In the genomic region with DNA sequence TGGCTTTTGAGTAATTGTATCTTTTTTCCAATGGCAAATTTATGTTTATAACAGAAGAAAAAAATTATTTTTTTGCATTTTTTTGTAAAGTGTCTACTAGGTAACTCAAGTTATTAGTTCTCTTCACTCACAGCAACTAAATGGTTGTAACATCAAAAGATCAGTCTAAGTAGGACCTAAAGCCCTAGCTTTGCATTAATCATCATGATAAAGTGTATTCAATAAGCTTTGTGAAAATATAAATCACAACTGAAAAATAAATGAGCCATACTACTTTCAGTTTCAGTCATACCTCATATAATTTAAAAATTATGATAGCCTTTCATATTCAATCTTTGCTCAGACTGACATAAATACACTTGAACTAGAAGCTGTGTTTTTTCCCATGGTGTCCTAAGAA, we compare ENCODE assay signal across 27 cellular contexts.
"Had no signal": no experiment of that assay in that cellular context is flagged by ENCODE, and none has a peak within 500 bp of the region (broad histone marks: within the 10 kb centered on the region; RNA-seq: fewer than 3 reads in every experiment).

No MANE protein-coding gene starts in this region.

- ATAC-seq: body of pancreas, SK-N-SH treated with all-trans-retinoic acid at 6 μM for 48 hours had no signal

- H3K27ac Mint-ChIP-seq: activated CD4-positive, alpha-beta memory T cell treated with anti-CD3 and anti-CD28 coated beads, Interleukin-2, amount 10 ng/mL, durations not matched to agents 7 days and 5 days; activated naive CD4-positive, alpha-beta T cell treated with anti-CD3 and anti-CD28 coated beads for 36 hours; activated naive CD8-positive, alpha-beta T cell treated with anti-CD3 and anti-CD28 coated beads, Interleukin-2, amount 10 ng/mL, durations not matched to agents 7 days and 5 days; activated T-helper 1 cell treated with anti-CD3 and anti-CD28 coated beads, Interleukin-12 subunit alpha, Interleukin-12 subunit beta, Interleukin-2, Interleukin-4 antibody, amounts not matched to agents 30 ng/mL and 10 ng/mL and 1 ng/mL, durations not matched to agents 14 hours and 24 hours and 36 hours; IgD-negative memory B cell had no signal

- H3K27me3 Mint-ChIP-seq: activated CD4-positive, alpha-beta memory T cell treated with anti-CD3 and anti-CD28 coated beads, Interleukin-2, amount 10 ng/mL, durations not matched to agents 7 days and 5 days; activated naive CD8-positive, alpha-beta T cell treated with anti-CD3 and anti-CD28 coated beads, Interleukin-2, amount 10 ng/mL, durations not matched to agents 7 days and 5 days; IgD-negative memory B cell had no signal

- H3K9me3 Mint-ChIP-seq: activated CD4-positive, alpha-beta memory T cell treated with anti-CD3 and anti-CD28 coated beads, Interleukin-2, amount 10 ng/mL, durations not matched to agents 7 days and 5 days; activated naive CD4-positive, alpha-beta T cell treated with anti-CD3 and anti-CD28 coated beads for 36 hours; activated naive CD8-positive, alpha-beta T cell treated with anti-CD3 and anti-CD28 coated beads, Interleukin-2, amount 10 ng/mL, durations not matched to agents 7 days and 5 days; activated T-helper 1 cell treated with anti-CD3 and anti-CD28 coated beads, Interleukin-12 subunit alpha, Interleukin-12 subunit beta, Interleukin-2, Interleukin-4 antibody, amounts not matched to agents 30 ng/mL and 10 ng/mL and 1 ng/mL, durations not matched to agents 14 hours and 24 hours and 36 hours; IgD-negative memory B cell had no signal

- H3K4me3 Mint-ChIP-seq: activated CD4-positive, alpha-beta memory T cell treated with anti-CD3 and anti-CD28 coated beads, Interleukin-2, amount 10 ng/mL, durations not matched to agents 7 days and 5 days; activated naive CD4-positive, alpha-beta T cell treated with anti-CD3 and anti-CD28 coated beads for 36 hours; activated naive CD8-positive, alpha-beta T cell treated with anti-CD3 and anti-CD28 coated beads, Interleukin-2, amount 10 ng/mL, durations not matched to agents 7 days and 5 days; activated T-helper 1 cell treated with anti-CD3 and anti-CD28 coated beads, Interleukin-12 subunit alpha, Interleukin-12 subunit beta, Interleukin-2, Interleukin-4 antibody, amounts not matched to agents 30 ng/mL and 10 ng/mL and 1 ng/mL, durations not matched to agents 14 hours and 24 hours and 36 hours; IgD-negative memory B cell had no signal

- DNase-seq: activated CD4-positive, alpha-beta memory T cell treated with anti-CD3 and anti-CD28 coated beads, Interleukin-2, amount 10 ng/mL, durations not matched to agents 7 days and 5 days; activated CD4-positive, alpha-beta T cell treated with anti-CD3 and anti-CD28 coated beads for 1 hour; activated CD4-positive, alpha-beta T cell treated with anti-CD3 and anti-CD28 coated beads, Interleukin-2, amount 50 U/mL, for 1 hour; activated CD8-positive, alpha-beta memory T cell treated with anti-CD3 and anti-CD28 coated beads, Interleukin-2, amount 50 U/mL, for 48 hours; activated effector memory CD4-positive, alpha-beta T cell treated with anti-CD3 and anti-CD28 coated beads, Interleukin-2, amount 50 U/mL, for 16 hours; activated naive CD4-positive, alpha-beta T cell treated with anti-CD3 and anti-CD28 coated beads for 36 hours; activated naive CD8-positive, alpha-beta T cell treated with anti-CD3 and anti-CD28 coated beads, Interleukin-2, amount 10 ng/mL, durations not matched to agents 7 days and 5 days; amniotic stem cell; body of pancreas; central memory CD4-positive, alpha-beta T cell; KG1; MG63; NCI-H1105; NCI-H1436; NCI-H1694 treated with DMSO at 0.1 percent for 48 hours; NCI-H2029 treated with DMSO at 0.1 percent for 48 hours; NCI-H345; NCI-H510A; NCI-H526 treated with DMSO at 0.1 percent for 48 hours; NCI-H82; NK-92 treated with Interleukin-12 subunit alpha and Interleukin-12 subunit beta, amount 100 ng/mL, for 24 hours; Peyer's patch; SHP77; SW 1271 had no signal
